22 cellular contexts compared by ENCODE assay signal in the genomic region with DNA sequence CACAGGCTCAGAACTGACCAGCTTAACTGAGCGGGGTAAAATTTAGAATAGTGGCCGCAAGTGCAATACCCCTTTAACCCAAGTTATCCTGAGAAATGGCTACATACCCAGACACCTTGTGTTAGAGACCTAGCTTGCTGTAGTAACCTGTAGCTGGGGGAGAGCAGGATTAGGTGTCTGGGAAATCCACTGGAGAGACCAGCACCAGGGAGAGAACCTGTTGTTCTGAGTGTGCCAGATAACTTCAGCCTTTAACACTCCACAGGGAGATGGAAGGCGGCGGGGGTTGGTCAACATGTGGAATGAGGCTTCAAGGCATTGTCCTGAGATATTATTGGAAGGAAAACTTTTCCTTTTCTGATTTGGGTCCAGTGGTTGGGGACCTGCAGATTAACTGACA.
DNase-seq lines count a peak whose midpoint lies in the region; ATAC-seq, FAIRE-seq and TF ChIP-seq lines count a peak whose summit lies in the region.
"Had no signal": no experiment of that assay in that cellular context is flagged by ENCODE, and none has a peak within 500 bp of the region (broad histone marks: within the 10 kb centered on the region; RNA-seq: fewer than 3 reads in every experiment).

No MANE protein-coding gene starts in this region.

- TF ChIP-seq RAD21 in HCT116 (IDR thresholded peaks at IDR 0.05; ENCODE audit: low read depth) = no peak

- no peaks in the 10 kb centered on the region for H3K9me3 ChIP-seq in HCT116 (ENCODE audit: control insufficient read depth in 1 of 2, insufficient read depth in 1 of 2, low read depth in 1 of 2, low read length in 2 of 2)
- H3K9me3 ChIP-seq in right lobe of liver = no peaks in the 10 kb centered on the region
- H3K9me3 ChIP-seq: gastrocnemius medialis had no signal

- H3K4me2 ChIP-seq in HCT116 (ENCODE audit: low read length) = peak overlapping the region; percentile 77
- H3K4me2 ChIP-seq: KMS-11 had no signal

- H4K20me1 ChIP-seq in HCT116 (ENCODE audit: insufficient read depth) = no peaks in the 10 kb centered on the region

- H3K27ac ChIP-seq in ACC112 (ENCODE audit: low read depth, low read length) (peak overlapping the region; percentile 99), HCT116 (ENCODE audit: low read depth, low read length) (peak overlapping the region; percentile 82), right lobe of liver (peak overlapping the region; percentile 57 to 89 (median 82))
- H3K27ac ChIP-seq: gastrocnemius medialis, KMS-11 had no signal

- FAIRE-seq in RCC 7860 (lab: Jason Lieb, UNC) = no peak

- H3K4me1 ChIP-seq in ACC112 (ENCODE audit: control insufficient read depth, insufficient read depth, low read length, unreplicated experiment) (peaks cover 59% of the 10 kb centered on the region), HCT116 (ENCODE audit: control insufficient read depth in 1 of 2, insufficient read depth in 2 of 2, low read length in 2 of 2) (peaks cover 26 to 53% of the 10 kb centered on the region in 2 experiments), right lobe of liver (peaks cover 0 to 29% (median 4%) of the 10 kb centered on the region in 4 donors)

- H3K9me2 ChIP-seq in HCT116 (ENCODE audit: insufficient read depth) = no peaks in the 10 kb centered on the region

- H3K9me3 Mint-ChIP-seq in chondrocyte (ENCODE audit: low read depth) = peaks cover 23% of the 10 kb centered on the region
- H3K9me3 Mint-ChIP-seq in activated CD8-positive, alpha-beta T cell treated with anti-CD3 and anti-CD28 coated beads, Interleukin-2, amount 10 ng/mL, durations not matched to agents 7 days and 5 days (ENCODE audit: insufficient read depth) = peaks cover 4% of the 10 kb centered on the region

- peak overlapping the region; percentile 61 for H3K9ac ChIP-seq in HCT116 (ENCODE audit: low read length)
- H3K9ac ChIP-seq: KMS-11 had no signal

- ATAC-seq in HCT116 (peak; percentile 26; the same call in 1 of the 2 replicates), right lobe of liver (peak; percentile 8 to 20 (median 16)), GM19035 (IDR thresholded peaks at IDR 0.05; ENCODE audit: unreplicated experiment) (no peak)
- ATAC-seq in activated CD8-positive, alpha-beta T cell treated with anti-CD3 and anti-CD28 coated beads, Interleukin-2, amount 10 ng/mL, durations not matched to agents 7 days and 5 days = no peak
- ATAC-seq: gastrocnemius medialis; stimulated activated memory B cell treated with anti-CD40 and anti-IgM and Interleukin-4, amounts not matched to agents 10 μg/mL and 1 μg/mL and 100 μg/mL, for 72 hours had no signal

- H3K36me3 Mint-ChIP-seq in chondrocyte (ENCODE audit: low read depth) = peaks cover 2% of the 10 kb centered on the region
- no peaks in the 10 kb centered on the region for H3K36me3 Mint-ChIP-seq in activated CD8-positive, alpha-beta T cell treated with anti-CD3 and anti-CD28 coated beads, Interleukin-2, amount 10 ng/mL, durations not matched to agents 7 days and 5 days (ENCODE audit: low read depth)
- H3K36me3 Mint-ChIP-seq: stimulated activated memory B cell treated with anti-CD40 and anti-IgM and Interleukin-4, amounts not matched to agents 10 μg/mL and 1 μg/mL and 100 μg/mL, for 72 hours had no signal

- peak overlapping the region; percentile 21 for H2AFZ ChIP-seq in ACC112 (ENCODE audit: low read length, unreplicated experiment)
- peak overlapping the region; percentile 42 for H2AFZ ChIP-seq in HCT116 (ENCODE audit: low read depth, low read length, poor library complexity, severe bottlenecking)

- no peak overlapping the region for H3K4me3 Mint-ChIP-seq in chondrocyte (ENCODE audit: unreplicated experiment)
- no peak overlapping the region for H3K4me3 Mint-ChIP-seq in activated CD8-positive, alpha-beta T cell treated with anti-CD3 and anti-CD28 coated beads, Interleukin-2, amount 10 ng/mL, durations not matched to agents 7 days and 5 days
- H3K4me3 Mint-ChIP-seq: stimulated activated memory B cell treated with anti-CD40 and anti-IgM and Interleukin-4, amounts not matched to agents 10 μg/mL and 1 μg/mL and 100 μg/mL, for 72 hours had no signal

- TF ChIP-seq POLR2A in HCT116 (IDR thresholded peaks at IDR 0.05; ENCODE audit: borderline replicate concordance, extremely low read depth, insufficient read depth, insufficient read length) (no peak), right lobe of liver (IDR thresholded peaks at IDR 0.05) (no peak)

- peaks cover 85% of the 10 kb centered on the region for H3K4me1 Mint-ChIP-seq in chondrocyte (ENCODE audit: low read depth)
- no peaks in the 10 kb centered on the region for H3K4me1 Mint-ChIP-seq in activated CD8-positive, alpha-beta T cell treated with anti-CD3 and anti-CD28 coated beads, Interleukin-2, amount 10 ng/mL, durations not matched to agents 7 days and 5 days (ENCODE audit: low read depth)
- H3K4me1 Mint-ChIP-seq: stimulated activated memory B cell treated with anti-CD40 and anti-IgM and Interleukin-4, amounts not matched to agents 10 μg/mL and 1 μg/mL and 100 μg/mL, for 72 hours had no signal

- H3K36me3 ChIP-seq in ACC112 (ENCODE audit: insufficient read depth, low read length) (peaks cover 4% of the 10 kb centered on the region; the same call in 1 of the 2 replicates), HCT116 (ENCODE audit: control insufficient read depth in 1 of 2, insufficient read depth in 2 of 2, low read length in 2 of 2) (no peaks in the 10 kb centered on the region), right lobe of liver (no peaks in the 10 kb centered on the region)
- H3K36me3 ChIP-seq: gastrocnemius medialis had no signal

- BruUV-seq in HCT116 (replicated peaks; lab: Mats Ljungman, UMichigan) = no TSS peak

- H3K27ac Mint-ChIP-seq in chondrocyte (ENCODE audit: unreplicated experiment) = peak overlapping the region; percentile 76
- no peak overlapping the region for H3K27ac Mint-ChIP-seq in activated CD8-positive, alpha-beta T cell treated with anti-CD3 and anti-CD28 coated beads, Interleukin-2, amount 10 ng/mL, durations not matched to agents 7 days and 5 days
- H3K27ac Mint-ChIP-seq: stimulated activated memory B cell treated with anti-CD40 and anti-IgM and Interleukin-4, amounts not matched to agents 10 μg/mL and 1 μg/mL and 100 μg/mL, for 72 hours had no signal

- intact Hi-C loops in HCT116 (cut with micrococcal nuclease) (loop anchor here (2.0 kb wide), 1 partner anchor 24 kb away; no protein-coding TSS in a partner anchor), right lobe of liver (cut with DNase I) (no loop called here)

- H3K4me3 ChIP-seq in ACC112 (ENCODE audit: low read depth, low read length) = no peak overlapping the region
- H3K4me3 ChIP-seq in HCT116 (replicated peaks in 1 of 2; ENCODE audit: low read depth in 1 of 2, low read length in 2 of 2) = no peak overlapping the region
- no peak overlapping the region for H3K4me3 ChIP-seq in right lobe of liver
- H3K4me3 ChIP-seq: esophagus muscularis mucosa, gastrocnemius medialis had no signal

- DNase-seq in HCT116 (ENCODE audit: low read depth, low spot score) (no peak), chondrocyte (ENCODE audit: low spot score) (no peak), right lobe of liver (no peak), HUDEP-2 (lab: John Stamatoyannopoulos, UW; ENCODE audit: unreplicated experiment in 76 of 76) (no peak), RCC 7860 (ENCODE audit: low spot score) (no peak)
- DNase-seq in activated CD8-positive, alpha-beta T cell treated with anti-CD3 and anti-CD28 coated beads, Interleukin-2, amount 10 ng/mL, durations not matched to agents 7 days and 5 days = no peak
- DNase-seq: activated CD4-positive, alpha-beta T cell treated with anti-CD3 and anti-CD28 coated beads for 1 hour; activated naive CD4-positive, alpha-beta T cell treated with Interleukin-2 at 50 U/mL for 16 hours; activated T-cell treated with anti-CD3 and anti-CD28 coated beads, Interleukin-2, amount 50 U/mL, for 48 hours; gastrocnemius medialis; GDM1; HCEC 1CT; NCI-H187; NCI-H2227 treated with DMSO at 0.1 percent for 48 hours; NCI-H774; posterior cingulate gyrus; SIG-M5 had no signal

- CTCF ChIA-PET in HCT116 (lab: Charles Lee) = no interaction called here
- CTCF ChIA-PET in activated CD8-positive, alpha-beta T cell treated with anti-CD3 and anti-CD28 coated beads, Interleukin-2, amount 10 ng/mL, durations not matched to agents 7 days and 5 days (lab: Charles Lee) = no interaction called here

- peaks cover 12% of the 10 kb centered on the region for H3K79me2 ChIP-seq in ACC112 (ENCODE audit: control insufficient read depth, insufficient read depth, low read length, unreplicated experiment)
- no peaks in the 10 kb centered on the region for H3K79me2 ChIP-seq in HCT116 (ENCODE audit: insufficient read depth, low read length)

- H3K27me3 ChIP-seq in ACC112 (ENCODE audit: insufficient read depth, low read length) = no peaks in the 10 kb centered on the region
- no peaks in the 10 kb centered on the region for H3K27me3 ChIP-seq in HCT116 (ENCODE audit: insufficient read depth, low read length)
- H3K27me3 ChIP-seq in right lobe of liver = no peaks in the 10 kb centered on the region
- H3K27me3 ChIP-seq: esophagus muscularis mucosa, gastrocnemius medialis had no signal

- POLR2A ChIA-PET in HCT116 (lab: Charles Lee) = no interaction called here
- POLR2A ChIA-PET in activated CD8-positive, alpha-beta T cell treated with anti-CD3 and anti-CD28 coated beads, Interleukin-2, amount 10 ng/mL, durations not matched to agents 7 days and 5 days (lab: Charles Lee) = no interaction called here

- RAD21 ChIA-PET in HCT116 (lab: Charles Lee; ENCODE audit: low non-redundant PET in 1 of 2, low total read pairs in 2 of 2, uncharacterized antibody in 2 of 2, unreplicated experiment in 2 of 2) = no interaction called here

- H3K27me3 Mint-ChIP-seq in chondrocyte (ENCODE audit: low read depth) = no peaks in the 10 kb centered on the region
- H3K27me3 Mint-ChIP-seq in activated CD8-positive, alpha-beta T cell treated with anti-CD3 and anti-CD28 coated beads, Interleukin-2, amount 10 ng/mL, durations not matched to agents 7 days and 5 days (ENCODE audit: low read depth) = no peaks in the 10 kb centered on the region
- H3K27me3 Mint-ChIP-seq: stimulated activated memory B cell treated with anti-CD40 and anti-IgM and Interleukin-4, amounts not matched to agents 10 μg/mL and 1 μg/mL and 100 μg/mL, for 72 hours had no signal

- no peak for TF ChIP-seq CTCF in HCT116 (IDR thresholded peaks at IDR 0.05 in 2 of 3, conservative IDR thresholded peaks at IDR 0.05 in 1 of 3; ENCODE audit: borderline replicate concordance in 1 of 3, insufficient read depth in 1 of 3, low read depth in 2 of 3, low read length in 2 of 3)
- no peak for TF ChIP-seq CTCF in chondrocyte (IDR thresholded peaks at IDR 0.05)
- no peak for TF ChIP-seq CTCF in right lobe of liver (IDR thresholded peaks at IDR 0.05)

- 92% methylated on average over 2 of the region's 4 CpGs for WGBS in right lobe of liver (ENCODE audit: insufficient coverage, low coverage, low lambda C conversion rate, missing lambda C conversion rate)

TF ChIP-seq in HCT116, 20 proteins besides CTCF, POLR2A, EP300 and RAD21 (continues in another document):
- TF ChIP-seq TCF7L2 (IDR thresholded peaks at IDR 0.05; ENCODE audit: borderline replicate concordance, extremely low read depth, insufficient read depth, insufficient read length) (no peak), EZH2phosphoT487 (IDR thresholded peaks at IDR 0.05; ENCODE audit: borderline replicate concordance) (no peak), ELF1 (IDR thresholded peaks at IDR 0.05; ENCODE audit: borderline replicate concordance, low read depth) (no peak)

Comparison
In these comparisons a context has a peak if more than half of its experiments do, and no peak if none do; other contexts are left out.
1. ATAC-seq: peak in HCT116 (single experiment) and right lobe of liver (4 of 4); none in activated CD8-positive, alpha-beta T cell treated with anti-CD3 and anti-CD28 coated beads, Interleukin-2, amount 10 ng/mL, durations not matched to agents 7 days and 5 days (single experiment) and GM19035 (single experiment).
2. Peak in every context shown above with its lines, with median percentiles within 50 percentile points of each other: H3K27ac ChIP-seq.